ENCODE assay signal across 1 cellular context in the genomic region with DNA sequence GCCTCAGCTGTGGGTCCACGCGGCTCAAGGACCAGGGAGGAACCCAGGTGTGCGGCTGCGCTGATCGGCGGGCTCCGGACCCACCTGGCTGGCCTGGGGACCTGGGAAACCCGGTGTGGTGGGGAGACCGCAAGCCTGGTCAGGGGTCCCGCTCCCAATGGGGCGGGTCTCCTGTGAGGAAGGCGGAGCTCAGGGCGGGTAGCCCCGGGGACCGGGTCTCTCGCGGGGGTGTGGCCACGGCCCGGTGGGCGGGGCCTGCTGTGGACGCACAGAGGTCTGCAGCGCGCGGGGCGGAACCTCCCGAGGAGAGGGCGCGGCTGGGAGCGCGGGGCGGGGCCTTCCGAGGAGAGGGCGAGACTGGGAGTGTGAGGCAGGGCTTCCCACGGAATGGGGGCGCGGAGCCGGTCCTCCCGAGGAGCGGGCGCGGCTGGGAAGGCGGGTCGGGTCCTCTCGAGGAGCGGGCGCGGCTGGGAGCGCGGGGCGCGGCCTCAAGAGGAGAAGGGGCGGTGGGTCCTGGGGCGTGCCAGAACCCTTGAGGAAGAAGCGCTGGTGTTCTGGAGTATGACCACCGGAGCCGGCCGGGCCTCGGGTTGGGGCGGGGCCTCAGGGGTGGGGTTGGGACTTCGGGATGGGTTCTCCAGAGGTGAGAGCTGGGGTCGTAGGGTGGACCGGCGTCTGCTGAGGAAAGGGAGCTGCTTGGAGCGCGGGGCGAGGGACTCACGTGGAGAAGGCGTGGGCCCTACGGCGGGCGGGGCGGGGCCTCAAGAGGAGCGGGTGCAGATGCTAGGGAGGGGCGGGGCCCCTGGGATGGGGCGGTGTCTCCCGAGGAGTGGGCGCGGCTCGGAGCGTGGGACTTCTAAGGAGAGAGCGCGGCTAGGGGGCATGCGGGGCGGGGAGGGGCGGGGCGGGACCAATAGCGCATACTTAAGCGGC.
TF ChIP-seq lines count a peak whose summit lies in the region.

No MANE protein-coding gene starts in this region.

TF ChIP-seq in HepG2, 621 proteins besides CTCF, POLR2A, EP300 and RAD21:
- TF ChIP-seq KDM3A (CRISPR knock-in tag; IDR thresholded peaks at IDR 0.05; ENCODE audit: low read depth), result no peak
- peak; percentile 12 for TF ChIP-seq HNRNPK (IDR thresholded peaks at IDR 0.05; ENCODE audit: low read depth, low read length, poor library complexity, severe bottlenecking)
- no peak for TF ChIP-seq TEAD3 (CRISPR knock-in tag; optimal IDR thresholded peaks at IDR 0.05; ENCODE audit: borderline replicate concordance)
- peak; percentile 23; the same call in 1 of the 2 replicates for TF ChIP-seq GABPB1 (CRISPR knock-in tag; IDR thresholded peaks at IDR 0.05)
- TF ChIP-seq DR1 (CRISPR knock-in tag; IDR thresholded peaks at IDR 0.05), result no peak
- TF ChIP-seq, protein P1, sequence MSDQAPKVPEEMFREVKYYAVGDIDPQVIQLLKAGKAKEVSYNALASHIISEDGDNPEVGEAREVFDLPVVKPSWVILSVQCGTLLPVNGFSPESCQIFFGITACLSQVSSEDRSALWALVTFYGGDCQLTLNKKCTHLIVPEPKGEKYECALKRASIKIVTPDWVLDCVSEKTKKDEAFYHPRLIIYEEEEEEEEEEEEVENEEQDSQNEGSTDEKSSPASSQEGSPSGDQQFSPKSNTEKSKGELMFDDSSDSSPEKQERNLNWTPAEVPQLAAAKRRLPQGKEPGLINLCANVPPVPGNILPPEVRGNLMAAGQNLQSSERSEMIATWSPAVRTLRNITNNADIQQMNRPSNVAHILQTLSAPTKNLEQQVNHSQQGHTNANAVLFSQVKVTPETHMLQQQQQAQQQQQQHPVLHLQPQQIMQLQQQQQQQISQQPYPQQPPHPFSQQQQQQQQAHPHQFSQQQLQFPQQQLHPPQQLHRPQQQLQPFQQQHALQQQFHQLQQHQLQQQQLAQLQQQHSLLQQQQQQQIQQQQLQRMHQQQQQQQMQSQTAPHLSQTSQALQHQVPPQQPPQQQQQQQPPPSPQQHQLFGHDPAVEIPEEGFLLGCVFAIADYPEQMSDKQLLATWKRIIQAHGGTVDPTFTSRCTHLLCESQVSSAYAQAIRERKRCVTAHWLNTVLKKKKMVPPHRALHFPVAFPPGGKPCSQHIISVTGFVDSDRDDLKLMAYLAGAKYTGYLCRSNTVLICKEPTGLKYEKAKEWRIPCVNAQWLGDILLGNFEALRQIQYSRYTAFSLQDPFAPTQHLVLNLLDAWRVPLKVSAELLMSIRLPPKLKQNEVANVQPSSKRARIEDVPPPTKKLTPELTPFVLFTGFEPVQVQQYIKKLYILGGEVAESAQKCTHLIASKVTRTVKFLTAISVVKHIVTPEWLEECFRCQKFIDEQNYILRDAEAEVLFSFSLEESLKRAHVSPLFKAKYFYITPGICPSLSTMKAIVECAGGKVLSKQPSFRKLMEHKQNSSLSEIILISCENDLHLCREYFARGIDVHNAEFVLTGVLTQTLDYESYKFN (CRISPR knock-in tag; conservative IDR thresholded peaks at IDR 0.05), result no peak
